Comparison of ENCODE assay signal across 28 cellular contexts in the genomic region with DNA sequence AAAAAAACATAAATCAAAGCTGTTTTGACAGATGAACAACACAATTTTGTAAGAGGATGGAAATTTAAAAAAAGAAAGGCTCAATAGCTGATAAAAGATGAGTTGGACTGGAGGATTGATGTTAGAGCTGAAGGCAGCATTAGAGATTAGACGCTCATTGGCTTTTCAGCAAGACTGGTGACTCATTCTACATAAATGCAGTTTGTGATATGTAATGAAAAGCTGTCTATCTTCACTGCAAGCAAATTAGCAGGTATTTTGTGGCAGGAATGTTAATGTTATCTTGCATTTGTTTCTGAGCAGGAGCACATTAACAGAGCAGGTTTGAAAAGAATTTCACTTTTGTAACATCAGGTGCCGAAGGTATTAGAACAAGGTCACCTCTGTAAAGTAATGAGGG.
DNase-seq lines count a peak whose midpoint lies in the region; ATAC-seq and TF ChIP-seq lines count a peak whose summit lies in the region.
"Had no signal": no experiment of that assay in that cellular context is flagged by ENCODE, and none has a peak within 500 bp of the region (broad histone marks: within the 10 kb centered on the region; RNA-seq: fewer than 3 reads in every experiment).

No MANE protein-coding gene starts in this region.

- peaks cover 12% of the 10 kb centered on the region for H3K9me3 Mint-ChIP-seq in progenitor cell of endocrine pancreas (ENCODE audit: low read depth)
- H3K9me3 Mint-ChIP-seq in effector memory CD8-positive, alpha-beta T cell, result peaks cover 4 to 22% of the 10 kb centered on the region in 2 donors
- H3K9me3 Mint-ChIP-seq: IgD-negative memory B cell had no signal

- TF ChIP-seq CTCF in fibroblast of pulmonary artery (IDR thresholded peaks at IDR 0.05; ENCODE audit: low read length, missing control alignments), result no peak
- no peak for TF ChIP-seq CTCF in progenitor cell of endocrine pancreas (IDR thresholded peaks at IDR 0.05; ENCODE audit: unreplicated experiment)

- peak overlapping the region; percentile 67 for H3K27ac Mint-ChIP-seq in progenitor cell of endocrine pancreas
- H3K27ac Mint-ChIP-seq in effector memory CD8-positive, alpha-beta T cell, result no peak overlapping the region
- H3K27ac Mint-ChIP-seq: activated T-cell treated with anti-CD3 and anti-CD28 coated beads, Interleukin-2, amount 50 U/mL, for 24 hours; CD14-positive monocyte; HFFc6; IgD-negative memory B cell; stimulated activated memory B cell treated with anti-CD40 and anti-IgM and Interleukin-4, amounts not matched to agents 10 μg/mL and 1 μg/mL and 100 μg/mL, for 72 hours; T-cell had no signal

- no peak for ATAC-seq in effector memory CD8-positive, alpha-beta T cell (replicated peaks)
- ATAC-seq: right cardiac atrium; stimulated activated memory B cell treated with anti-CD40 and anti-IgM and Interleukin-4, amounts not matched to agents 10 μg/mL and 1 μg/mL and 100 μg/mL, for 72 hours; T-cell had no signal

- H3K4me3 ChIP-seq in fibroblast of pulmonary artery (replicated peaks; ENCODE audit: low read depth, low read length), result no peak overlapping the region
- H3K4me3 ChIP-seq: coronary artery, lung, PC-9, spleen, uterus had no signal

- DNase-seq in HCEC 1CT, result peak; percentile 12
- peak; percentile 42 for DNase-seq in NCI-H69 (lab: John Stamatoyannopoulos, UW)
- DNase-seq in fibroblast of pulmonary artery (ENCODE audit: low read depth), result peak; percentile 3
- DNase-seq in progenitor cell of endocrine pancreas (ENCODE audit: low spot score, unreplicated experiment), result no peak
- no peak for DNase-seq in effector memory CD8-positive, alpha-beta T cell
- DNase-seq in NCI-H1105 (lab: John Stamatoyannopoulos, UW), result no peak
- DNase-seq in NCI-H2029 treated with DMSO at 0.1 percent for 48 hours (lab: John Stamatoyannopoulos, UW), result no peak
- DNase-seq: activated CD4-positive, CD25-positive, alpha-beta regulatory T cell treated with anti-CD3 and anti-CD28 coated beads, Interleukin-2, amount 50 U/mL, for 72 hours; activated CD8-positive, alpha-beta memory T cell treated with anti-CD3 and anti-CD28 coated beads for 24 hours; activated gamma-delta T cell treated with Interleukin-2 at 50 U/mL for 16 hours; activated T-cell treated with anti-CD3 and anti-CD28 coated beads, Interleukin-2, amount 50 U/mL, for 24 hours; HFFc6; kidney; NCI-H2081 treated with DMSO at 0.1 percent for 48 hours; NCI-H510A treated with DMSO at 0.1 percent for 48 hours; nucleus accumbens; right cardiac atrium; SHP77 treated with DMSO at 0.1 percent for 48 hours; spleen; stimulated activated CD4-positive, alpha-beta T cell treated with anti-CD3 and anti-CD28 coated beads, Interleukin-2, amount 100 ng/mL, for 48 hours; T-cell; uterus had no signal

- peaks cover 22% of the 10 kb centered on the region for H3K4me1 Mint-ChIP-seq in progenitor cell of endocrine pancreas (ENCODE audit: low read depth)
- no peaks in the 10 kb centered on the region for H3K4me1 Mint-ChIP-seq in effector memory CD8-positive, alpha-beta T cell (ENCODE audit: low read depth in 2 of 2)
- H3K4me1 Mint-ChIP-seq: CD14-positive monocyte; IgD-negative memory B cell; stimulated activated memory B cell treated with anti-CD40 and anti-IgM and Interleukin-4, amounts not matched to agents 10 μg/mL and 1 μg/mL and 100 μg/mL, for 72 hours; T-cell had no signal

- H3K4me3 Mint-ChIP-seq in progenitor cell of endocrine pancreas (ENCODE audit: low read depth), result no peak overlapping the region
- no peak overlapping the region for H3K4me3 Mint-ChIP-seq in effector memory CD8-positive, alpha-beta T cell
- H3K4me3 Mint-ChIP-seq: activated T-cell treated with anti-CD3 and anti-CD28 coated beads, Interleukin-2, amount 50 U/mL, for 24 hours; CD14-positive monocyte; HFFc6; IgD-negative memory B cell; stimulated activated memory B cell treated with anti-CD40 and anti-IgM and Interleukin-4, amounts not matched to agents 10 μg/mL and 1 μg/mL and 100 μg/mL, for 72 hours; T-cell had no signal

- H3K27me3 Mint-ChIP-seq in progenitor cell of endocrine pancreas, result no peaks in the 10 kb centered on the region
- H3K27me3 Mint-ChIP-seq in effector memory CD8-positive, alpha-beta T cell, result no peaks in the 10 kb centered on the region
- H3K27me3 Mint-ChIP-seq: activated T-cell treated with anti-CD3 and anti-CD28 coated beads, Interleukin-2, amount 50 U/mL, for 24 hours; IgD-negative memory B cell; stimulated activated memory B cell treated with anti-CD40 and anti-IgM and Interleukin-4, amounts not matched to agents 10 μg/mL and 1 μg/mL and 100 μg/mL, for 72 hours; T-cell had no signal

- H3K36me3 Mint-ChIP-seq in progenitor cell of endocrine pancreas (ENCODE audit: insufficient read depth), result no peaks in the 10 kb centered on the region
- H3K36me3 Mint-ChIP-seq in effector memory CD8-positive, alpha-beta T cell (ENCODE audit: insufficient read depth), result no peaks in the 10 kb centered on the region
- H3K36me3 Mint-ChIP-seq: CD14-positive monocyte; stimulated activated memory B cell treated with anti-CD40 and anti-IgM and Interleukin-4, amounts not matched to agents 10 μg/mL and 1 μg/mL and 100 μg/mL, for 72 hours; T-cell had no signal

Comparison
In these comparisons a context has a peak if more than half of its experiments do, and no peak if none do; other contexts are left out.
1. DNase-seq: peak in HCEC 1CT (single experiment), NCI-H69 (single experiment) and fibroblast of pulmonary artery (single experiment); none in progenitor cell of endocrine pancreas (single experiment), effector memory CD8-positive, alpha-beta T cell (0 of 3), NCI-H1105 (single experiment) and NCI-H2029 treated with DMSO at 0.1 percent for 48 hours (single experiment).